Comparison of ENCODE assay signal across 1 cellular context in the genomic region with DNA sequence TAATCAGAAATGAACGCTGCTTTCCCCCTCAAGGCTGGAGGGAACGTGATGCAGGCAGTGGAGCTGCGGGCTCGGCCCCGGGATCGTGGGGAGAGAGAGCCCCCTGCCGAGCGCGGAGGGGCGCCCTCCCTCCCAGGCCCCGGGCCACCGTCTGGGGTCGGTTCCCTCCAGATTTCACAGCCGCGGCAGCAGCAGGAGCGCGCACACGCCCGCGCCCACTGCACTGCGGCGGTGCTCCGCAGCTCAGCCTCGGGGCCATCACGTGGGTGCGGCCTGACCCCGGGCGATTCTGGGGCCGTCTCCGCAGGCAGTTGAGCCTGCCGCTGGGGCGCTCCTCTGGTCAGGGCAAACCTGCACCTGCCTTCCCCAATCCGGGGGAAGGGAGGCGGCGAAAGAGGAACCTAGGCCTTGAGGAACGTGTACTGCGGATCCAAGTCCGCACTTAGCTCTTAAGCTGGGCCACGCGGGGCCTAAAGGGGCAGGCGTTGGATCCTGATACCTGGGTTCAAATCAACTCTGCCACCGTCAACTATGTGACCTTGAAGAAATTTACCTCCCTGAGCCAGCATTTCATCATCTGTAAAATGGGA.
TF ChIP-seq lines count a peak whose summit lies in the region.

No MANE protein-coding gene starts in this region.

TF ChIP-seq in endothelial cell of umbilical vein, 7 proteins besides CTCF, POLR2A, EP300 and RAD21:
- TF ChIP-seq FOS (IDR thresholded peaks at IDR 0.05; ENCODE audit: borderline replicate concordance, insufficient read depth, low read length): no peak
- TF ChIP-seq GATA2 (IDR thresholded peaks at IDR 0.05; ENCODE audit: insufficient read depth, insufficient read length, low read depth, low read length): no peak
- TF ChIP-seq, protein P1, sequence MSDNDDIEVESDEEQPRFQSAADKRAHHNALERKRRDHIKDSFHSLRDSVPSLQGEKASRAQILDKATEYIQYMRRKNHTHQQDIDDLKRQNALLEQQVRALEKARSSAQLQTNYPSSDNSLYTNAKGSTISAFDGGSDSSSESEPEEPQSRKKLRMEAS (IDR thresholded peaks at IDR 0.05; ENCODE audit: insufficient read depth, insufficient read length): no peak
- no peak for TF ChIP-seq EZH2 (IDR thresholded peaks at IDR 0.05; ENCODE audit: borderline replicate concordance, low read depth, low read length, severe bottlenecking)
- TF ChIP-seq MYC (IDR thresholded peaks at IDR 0.05; ENCODE audit: low read depth, low read length): no peak
- TF ChIP-seq POLR2AphosphoS5 (IDR thresholded peaks at IDR 0.05; ENCODE audit: insufficient read depth, low read depth, low read length): no peak
- TF ChIP-seq JUN (IDR thresholded peaks at IDR 0.05; ENCODE audit: borderline replicate concordance, insufficient read depth, insufficient read length, low read depth): no peak
TF ChIP-seq in endothelial cell of umbilical vein: peak in this region for 0.
